ENCODE assay signal across 22 cellular contexts in the genomic region with DNA sequence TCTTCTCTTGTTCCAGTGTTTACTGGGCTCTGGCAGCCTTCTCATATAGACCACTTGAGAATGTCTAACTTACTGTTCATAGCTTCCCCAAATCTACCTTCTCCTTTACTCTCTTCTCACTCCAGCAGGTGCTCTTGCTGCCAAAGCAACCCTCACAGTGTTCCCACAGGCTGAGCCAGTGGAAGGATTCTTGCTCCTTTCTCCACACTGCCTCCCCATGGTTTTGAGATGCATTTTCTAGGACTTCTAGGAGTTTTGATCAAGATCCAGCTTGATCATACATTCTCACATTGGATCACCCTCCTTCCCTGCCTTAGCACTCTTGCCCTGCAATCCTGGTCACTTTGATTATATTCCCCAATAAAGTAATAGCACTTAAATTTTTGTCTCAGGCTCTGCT.
DNase-seq lines count a peak whose midpoint lies in the region; ATAC-seq and TF ChIP-seq lines count a peak whose summit lies in the region.
"Had no signal": no experiment of that assay in that cellular context is flagged by ENCODE, and none has a peak within 500 bp of the region (broad histone marks: within the 10 kb centered on the region; RNA-seq: fewer than 3 reads in every experiment).

No MANE protein-coding gene starts in this region.

- BruUV-seq in PC-9 (replicated peaks; lab: Mats Ljungman, UMichigan) = no TSS peak

- H2BK5ac ChIP-seq in neuronal stem cell (ENCODE audit: low read length) (no peak overlapping the region), trophoblast cell (ENCODE audit: low read depth, low read length, poor library complexity) (no peak overlapping the region)

- H3K4ac ChIP-seq in neuronal stem cell (ENCODE audit: low read length) (no peak overlapping the region), trophoblast cell (ENCODE audit: low read depth, low read length) (no peak overlapping the region)

- CTCF ChIA-PET in PC-9 (lab: Charles Lee) = no interaction called here

- DNase-seq in GM23338 (ENCODE audit: low spot score) (peak; percentile 48), PC-9 (no peak), epithelial cell of proximal tubule (ENCODE audit: low read depth) (no peak), neuronal stem cell (ENCODE audit: low spot score) (no peak), T1000 (lab: John Stamatoyannopoulos, UW) (no peak), trophoblast cell (no peak)
- DNase-seq: activated CD4-positive, alpha-beta T cell treated with anti-CD3 and anti-CD28 coated beads for 1 hour; activated CD8-positive, alpha-beta memory T cell treated with anti-CD3 and anti-CD28 coated beads for 24 hours; activated naive CD8-positive, alpha-beta T cell treated with anti-CD3 and anti-CD28 coated beads, Interleukin-2, amount 10 ng/mL, durations not matched to agents 7 days and 5 days; CD4-positive, CD25-positive, alpha-beta regulatory T cell; DMS79 treated with DMSO at 0.1 percent for 48 hours; gastrocnemius medialis; mucosa of descending colon; NCI-H748 treated with DMSO at 0.1 percent for 48 hours; Peyer's patch; spleen had no signal

- no peaks in the 10 kb centered on the region for H3K27me3 ChIP-seq in GM23338 (ENCODE audit: insufficient read depth)
- H3K27me3 ChIP-seq in PC-9 (ENCODE audit: insufficient read depth, low read depth) = no peaks in the 10 kb centered on the region
- no peaks in the 10 kb centered on the region for H3K27me3 ChIP-seq in neuronal stem cell (ENCODE audit: control insufficient read depth in 3 of 3, insufficient read depth in 3 of 3, low read depth in 1 of 3, low read length in 3 of 3)
- no peaks in the 10 kb centered on the region for H3K27me3 ChIP-seq in trophoblast cell (ENCODE audit: insufficient read depth, low read length)
- H3K27me3 ChIP-seq: gastrocnemius medialis, Peyer's patch, spleen had no signal

- H3K79me1 ChIP-seq in neuronal stem cell (ENCODE audit: low read depth, low read length) (no peaks in the 10 kb centered on the region), trophoblast cell (ENCODE audit: low read length) (no peaks in the 10 kb centered on the region)

- H3K27ac ChIP-seq in 22Rv1 (no peak overlapping the region), GM23338 (ENCODE audit: low read depth) (no peak overlapping the region), PC-9 (no peak overlapping the region), neuronal stem cell (replicated peaks; ENCODE audit: low read length) (no peak overlapping the region), trophoblast cell (ENCODE audit: low read depth, low read length) (no peak overlapping the region)
- H3K27ac ChIP-seq: epithelial cell of prostate, gastrocnemius medialis, Peyer's patch, spleen had no signal

- H3K4me3 Mint-ChIP-seq in GM23338 = no peak overlapping the region
- H3K4me3 Mint-ChIP-seq: activated naive CD8-positive, alpha-beta T cell treated with anti-CD3 and anti-CD28 coated beads, Interleukin-2, amount 10 ng/mL, durations not matched to agents 7 days and 5 days; activated T-helper 1 cell treated with anti-CD3 and anti-CD28 coated beads, Interleukin-12 subunit alpha, Interleukin-12 subunit beta, Interleukin-2, Interleukin-4 antibody, amounts not matched to agents 30 ng/mL and 10 ng/mL and 1 ng/mL, durations not matched to agents 14 hours and 24 hours and 36 hours; dendritic cell treated with granulocyte-macrophage colony-stimulating factor and Interleukin-4, amounts not matched to agents 40 ng/mL and 50 ng/mL, for 4 days; T-helper 2 cell treated with Interferon-gamma antibody and Interleukin-4, amounts not matched to agents 5 μg/mL and 100 μg/mL, for 36 hours had no signal

- H3K9ac ChIP-seq in neuronal stem cell (ENCODE audit: low read depth, low read length, poor library complexity) (no peak overlapping the region), trophoblast cell (ENCODE audit: low read length) (no peak overlapping the region)

- no peaks in the 10 kb centered on the region for H3K4me1 Mint-ChIP-seq in GM23338
- H3K4me1 Mint-ChIP-seq: activated naive CD8-positive, alpha-beta T cell treated with anti-CD3 and anti-CD28 coated beads, Interleukin-2, amount 10 ng/mL, durations not matched to agents 7 days and 5 days; CD4-positive, CD25-positive, alpha-beta regulatory T cell had no signal

- no peaks in the 10 kb centered on the region for H3K36me3 Mint-ChIP-seq in GM23338 (ENCODE audit: low read depth)
- H3K36me3 Mint-ChIP-seq: activated naive CD8-positive, alpha-beta T cell treated with anti-CD3 and anti-CD28 coated beads, Interleukin-2, amount 10 ng/mL, durations not matched to agents 7 days and 5 days; CD4-positive, CD25-positive, alpha-beta regulatory T cell had no signal

- no peaks in the 10 kb centered on the region; the same call in 1 of the 3 replicates for H3K9me3 Mint-ChIP-seq in GM23338

- no peak overlapping the region for H2AFZ ChIP-seq in GM23338
- no peak overlapping the region for H2AFZ ChIP-seq in PC-9
- H2AFZ ChIP-seq in neuronal stem cell (ENCODE audit: low read length) = no peak overlapping the region
- H2AFZ ChIP-seq in trophoblast cell (ENCODE audit: insufficient read depth, low read length, poor library complexity) = no peak overlapping the region

- no peaks in the 10 kb centered on the region for H3K36me3 ChIP-seq in GM23338 (ENCODE audit: insufficient read depth)
- no peaks in the 10 kb centered on the region for H3K36me3 ChIP-seq in PC-9 (ENCODE audit: low read depth)
- no peaks in the 10 kb centered on the region for H3K36me3 ChIP-seq in neuronal stem cell (replicated peaks in 1 of 2; ENCODE audit: control insufficient read depth in 2 of 2, insufficient read depth in 2 of 2, low read length in 2 of 2)
- H3K36me3 ChIP-seq in trophoblast cell (ENCODE audit: control insufficient read depth in 1 of 2, insufficient read depth in 2 of 2, low read length in 2 of 2) = no peaks in the 10 kb centered on the region
- H3K36me3 ChIP-seq: gastrocnemius medialis, Peyer's patch, spleen had no signal

- H3K9me3 ChIP-seq in PC-9 (ENCODE audit: insufficient read depth, low read depth) (no peaks in the 10 kb centered on the region), neuronal stem cell (replicated peaks in 1 of 2; ENCODE audit: control insufficient read depth in 2 of 2, insufficient read depth in 1 of 2, low read depth in 1 of 2, low read length in 2 of 2) (no peaks in the 10 kb centered on the region), trophoblast cell (ENCODE audit: insufficient read depth, low read depth, low read length) (no peaks in the 10 kb centered on the region)
- H3K9me3 ChIP-seq: gastrocnemius medialis, mucosa of descending colon, Peyer's patch had no signal

- no peak overlapping the region for H4K12ac ChIP-seq in trophoblast cell (ENCODE audit: low read depth, low read length)

- H4K20me1 ChIP-seq in GM23338 (replicated peaks; ENCODE audit: insufficient read depth) (no peaks in the 10 kb centered on the region), PC-9 (ENCODE audit: insufficient read depth) (no peaks in the 10 kb centered on the region)

- H3K79me2 ChIP-seq in GM23338 (replicated peaks; ENCODE audit: insufficient read depth) = no peaks in the 10 kb centered on the region
- H3K79me2 ChIP-seq in PC-9 (ENCODE audit: low read depth) = no peaks in the 10 kb centered on the region
- H3K79me2 ChIP-seq in trophoblast cell (ENCODE audit: control insufficient read depth, insufficient read depth, low read length, poor library complexity) = no peaks in the 10 kb centered on the region

- no peak overlapping the region for H3K4me2 ChIP-seq in GM23338
- no peak overlapping the region for H3K4me2 ChIP-seq in PC-9
- H3K4me2 ChIP-seq in neuronal stem cell (ENCODE audit: insufficient read depth, low read length, poor library complexity, severe bottlenecking) = no peak overlapping the region
- H3K4me2 ChIP-seq in trophoblast cell (ENCODE audit: low read length) = no peak overlapping the region

- TF ChIP-seq CTCF in 22Rv1 (IDR thresholded peaks at IDR 0.05) (peak; percentile 22; the same call in 1 of the 2 replicates), GM23338 (conservative IDR thresholded peaks at IDR 0.05; ENCODE audit: low read depth in 2 of 2) (peak; percentile 49 to 60), PC-9 (conservative IDR thresholded peaks at IDR 0.05) (0 out of 2 replicates have a peak, but pooled peaks have one; percentile 19), epithelial cell of proximal tubule (conservative IDR thresholded peaks at IDR 0.05; ENCODE audit: low read depth, low read length) (peak; percentile 26)

- H2AK5ac ChIP-seq in neuronal stem cell (ENCODE audit: low read depth, low read length) (no peak overlapping the region), trophoblast cell (ENCODE audit: low read length) (no peak overlapping the region)

- no peaks in the 10 kb centered on the region for H3K27me3 Mint-ChIP-seq in GM23338 (ENCODE audit: insufficient read depth, low read depth, poor library complexity)
- H3K27me3 Mint-ChIP-seq: activated naive CD8-positive, alpha-beta T cell treated with anti-CD3 and anti-CD28 coated beads, Interleukin-2, amount 10 ng/mL, durations not matched to agents 7 days and 5 days; CD4-positive, CD25-positive, alpha-beta regulatory T cell; dendritic cell treated with granulocyte-macrophage colony-stimulating factor and Interleukin-4, amounts not matched to agents 40 ng/mL and 50 ng/mL, for 4 days had no signal

- H2BK120ac ChIP-seq in neuronal stem cell (ENCODE audit: low read depth, low read length) (no peak overlapping the region), trophoblast cell (ENCODE audit: insufficient read depth, low read length, poor library complexity) (no peak overlapping the region)

- H2BK12ac ChIP-seq in neuronal stem cell (ENCODE audit: low read length) = no peak overlapping the region
- H2BK12ac ChIP-seq in trophoblast cell (ENCODE audit: low read length) = no peak overlapping the region

- H3F3A ChIP-seq in GM23338 (replicated peaks; ENCODE audit: low read depth) (no peaks in the 10 kb centered on the region), PC-9 (ENCODE audit: insufficient read depth, low read depth) (no peaks in the 10 kb centered on the region)

- H3K18ac ChIP-seq in neuronal stem cell (ENCODE audit: low read length) (no peak overlapping the region), trophoblast cell (ENCODE audit: low read length) (no peak overlapping the region)

- H4K91ac ChIP-seq in neuronal stem cell (ENCODE audit: low read depth, low read length, poor library complexity) = no peak overlapping the region
- no peak overlapping the region for H4K91ac ChIP-seq in trophoblast cell (ENCODE audit: low read depth, low read length)

- no peak overlapping the region for H3K27ac Mint-ChIP-seq in GM23338
- H3K27ac Mint-ChIP-seq: activated naive CD8-positive, alpha-beta T cell treated with anti-CD3 and anti-CD28 coated beads, Interleukin-2, amount 10 ng/mL, durations not matched to agents 7 days and 5 days; activated T-helper 1 cell treated with anti-CD3 and anti-CD28 coated beads, Interleukin-12 subunit alpha, Interleukin-12 subunit beta, Interleukin-2, Interleukin-4 antibody, amounts not matched to agents 30 ng/mL and 10 ng/mL and 1 ng/mL, durations not matched to agents 14 hours and 24 hours and 36 hours; CD4-positive, CD25-positive, alpha-beta regulatory T cell; dendritic cell treated with granulocyte-macrophage colony-stimulating factor and Interleukin-4, amounts not matched to agents 40 ng/mL and 50 ng/mL, for 4 days; T-helper 2 cell treated with Interferon-gamma antibody and Interleukin-4, amounts not matched to agents 5 μg/mL and 100 μg/mL, for 36 hours had no signal

- no peaks in the 10 kb centered on the region for H3K9me2 ChIP-seq in GM23338 (ENCODE audit: insufficient read depth)
- no peaks in the 10 kb centered on the region for H3K9me2 ChIP-seq in PC-9 (ENCODE audit: insufficient read depth)

- H4K8ac ChIP-seq in neuronal stem cell (ENCODE audit: low read depth, low read length) (no peak overlapping the region), trophoblast cell (ENCODE audit: low read depth, low read length) (no peak overlapping the region)

- H3K23ac ChIP-seq in neuronal stem cell (ENCODE audit: low read depth, low read length, poor library complexity) (no peak overlapping the region), trophoblast cell (ENCODE audit: low read length) (no peak overlapping the region)

- ATAC-seq in GM23338 (peak; percentile 59), GM19455 (IDR thresholded peaks at IDR 0.05; ENCODE audit: unreplicated experiment) (no peak)
- ATAC-seq: gastrocnemius medialis, mucosa of descending colon had no signal

- H3K4me3 ChIP-seq in GM23338 (no peak overlapping the region), PC-9 (no peak overlapping the region), epithelial cell of proximal tubule (ENCODE audit: low read depth, low read length) (no peak overlapping the region), neuronal stem cell (ENCODE audit: low read length in 2 of 2) (no peak overlapping the region), trophoblast cell (ENCODE audit: low read depth, low read length) (no peak overlapping the region)
- H3K4me3 ChIP-seq: gastrocnemius medialis, mucosa of descending colon, Peyer's patch, spleen had no signal

- POLR2A ChIA-PET in PC-9 (lab: Charles Lee; ENCODE audit: unreplicated experiment) = no interaction called here

- intact Hi-C loops in PC-9 (cut with micrococcal nuclease; ENCODE audit: unreplicated experiment) = no loop called here

- H3K14ac ChIP-seq in neuronal stem cell (ENCODE audit: low read length) (no peak overlapping the region), trophoblast cell (ENCODE audit: low read length) (no peak overlapping the region)

- H2BK15ac ChIP-seq in neuronal stem cell (ENCODE audit: low read length) = no peak overlapping the region

- no peaks in the 10 kb centered on the region for H3K4me1 ChIP-seq in GM23338 (ENCODE audit: insufficient read depth)
- H3K4me1 ChIP-seq in PC-9 (replicated peaks; ENCODE audit: insufficient read depth) = no peaks in the 10 kb centered on the region
- no peaks in the 10 kb centered on the region for H3K4me1 ChIP-seq in neuronal stem cell (ENCODE audit: control insufficient read depth in 2 of 2, insufficient read depth in 1 of 2, low read depth in 1 of 2, low read length in 2 of 2)
- no peaks in the 10 kb centered on the region for H3K4me1 ChIP-seq in trophoblast cell (ENCODE audit: control insufficient read depth in 1 of 2, insufficient read depth in 2 of 2, low read length in 2 of 2)
- H3K4me1 ChIP-seq: gastrocnemius medialis, Peyer's patch, spleen had no signal
